In genomic region chr9:21060919-21061561, GRCh38 we compare ENCODE assay signal across 9 cellular contexts. TPM values are rescaled to one million over a fixed set of nuclear protein-coding genes. Genes with fewer than 3 reads are reported as not detected.
A peak's percentile ranks its signal among the peaks of the same experiment; 100 is the strongest.
DNase-seq lines count a peak whose midpoint lies in the region; ATAC-seq lines count a peak whose summit lies in the region.
"Had no signal": no experiment of that assay in that cellular context is flagged by ENCODE, and none has a peak within 500 bp of the region (broad histone marks: within the 10 kb centered on the region; RNA-seq: fewer than 3 reads in every experiment).

No MANE protein-coding gene starts in this region.

- peaks cover 3% of the 10 kb centered on the region for H3K27me3 Mint-ChIP-seq in activated CD4-positive, alpha-beta T cell treated with anti-CD3 and anti-CD28 coated beads, Interleukin-2, amount 10 ng/mL, durations not matched to agents 24 days and 14 days

- peaks cover 3% of the 10 kb centered on the region for H3K9me3 Mint-ChIP-seq in activated CD4-positive, alpha-beta T cell treated with anti-CD3 and anti-CD28 coated beads, Interleukin-2, amount 10 ng/mL, durations not matched to agents 24 days and 14 days

- intact Hi-C loops in activated CD4-positive, alpha-beta T cell treated with anti-CD3 and anti-CD28 coated beads, Interleukin-2, amount 10 ng/mL, durations not matched to agents 24 days and 14 days (cut with micrococcal nuclease), result loop anchor here (1.0 to 2.0 kb wide), 2 partner anchors 21 to 30 kb away; partner anchors contain the start of gene HACD4

- peak; percentile 64 for ATAC-seq in HG03558 (IDR thresholded peaks at IDR 0.05; ENCODE audit: extremely low read depth, unreplicated experiment)
- peak; percentile 49 for ATAC-seq in stimulated activated naive CD8-positive, alpha-beta T cell treated with anti-CD3 and anti-CD28 coated beads, Interleukin-15, Interleukin-2, amounts not matched to agents 100 U/mL and 50 U/mL, for 24 hours
- ATAC-seq: A549 had no signal

- peaks cover 18% of the 10 kb centered on the region for H3K4me1 Mint-ChIP-seq in activated CD4-positive, alpha-beta T cell treated with anti-CD3 and anti-CD28 coated beads, Interleukin-2, amount 10 ng/mL, durations not matched to agents 24 days and 14 days

- no peaks in the 10 kb centered on the region for H3K27me3 ChIP-seq in SJCRH30

- no peak overlapping the region for H3K4me3 ChIP-seq in SJCRH30
- H3K4me3 ChIP-seq: A549 had no signal

- peak overlapping the region; percentile 8 for H3K4me3 Mint-ChIP-seq in activated CD4-positive, alpha-beta T cell treated with anti-CD3 and anti-CD28 coated beads, Interleukin-2, amount 10 ng/mL, durations not matched to agents 24 days and 14 days

- peak; percentile 78 for DNase-seq in activated CD4-positive, alpha-beta T cell treated with anti-CD3 and anti-CD28 coated beads, Interleukin-2, amount 10 ng/mL, durations not matched to agents 24 days and 14 days
- no peak for DNase-seq in activated CD4-positive, alpha-beta T cell treated with anti-CD3 and anti-CD28 coated beads for 48 hours
- DNase-seq in astrocyte of the hippocampus (ENCODE audit: low read depth, low spot score) (peak; percentile 15), SJCRH30 (no peak), NCI-H446 (lab: John Stamatoyannopoulos, UW) (no peak)
- no peak for DNase-seq in stimulated activated naive CD8-positive, alpha-beta T cell treated with anti-CD3 and anti-CD28 coated beads, Interleukin-15, Interleukin-2, amounts not matched to agents 100 U/mL and 50 U/mL, for 24 hours
- DNase-seq in NK-92 treated with Interleukin-12 subunit alpha and Interleukin-12 subunit beta, amount 100 ng/mL, for 24 hours (lab: John Stamatoyannopoulos, UW), result no peak

- H3K36me3 ChIP-seq in SJCRH30, result no peaks in the 10 kb centered on the region

- H3K27ac Mint-ChIP-seq in activated CD4-positive, alpha-beta T cell treated with anti-CD3 and anti-CD28 coated beads, Interleukin-2, amount 10 ng/mL, durations not matched to agents 24 days and 14 days, result peak overlapping the region; percentile 40

- H3K36me3 Mint-ChIP-seq in activated CD4-positive, alpha-beta T cell treated with anti-CD3 and anti-CD28 coated beads, Interleukin-2, amount 10 ng/mL, durations not matched to agents 24 days and 14 days (ENCODE audit: low read depth), result peaks cover 3% of the 10 kb centered on the region

- H3K27ac ChIP-seq in SJCRH30, result no peak overlapping the region
- H3K27ac ChIP-seq: A549 had no signal

- H3K9me3 ChIP-seq in SJCRH30 (replicated peaks), result no peaks in the 10 kb centered on the region
- H3K9me3 ChIP-seq: A549 had no signal

- H3K4me1 ChIP-seq in SJCRH30, result no peaks in the 10 kb centered on the region
- H3K4me1 ChIP-seq: A549 had no signal

RNA-seq across cellular contexts. Expression of gene IFNB1, which starts 16.7 kb away (rescaled TPM):
- total RNA-seq in activated CD4-positive, alpha-beta T cell treated with anti-CD3 and anti-CD28 coated beads, Interleukin-2, amount 10 ng/mL, durations not matched to agents 24 days and 14 days, result not detected in 2 replicates
- not detected in 2 replicates for total RNA-seq in SJCRH30 (2014; rRNA removed; shearing (Covaris generic))

RNA-seq across cellular contexts. Expression of gene HACD4, which starts 29.6 kb away (rescaled TPM):
- 2.8 and 3.0 TPM in 2 replicates for total RNA-seq in activated CD4-positive, alpha-beta T cell treated with anti-CD3 and anti-CD28 coated beads, Interleukin-2, amount 10 ng/mL, durations not matched to agents 24 days and 14 days
- not detected in 2 replicates for total RNA-seq in SJCRH30 (2014; rRNA removed; shearing (Covaris generic))

Comparison
In these comparisons a context has a peak if more than half of its experiments do, and no peak if none do; other contexts are left out.
1. DNase-seq: peak in activated CD4-positive, alpha-beta T cell treated with anti-CD3 and anti-CD28 coated beads, Interleukin-2, amount 10 ng/mL, durations not matched to agents 24 days and 14 days (single experiment) and astrocyte of the hippocampus (single experiment); none in activated CD4-positive, alpha-beta T cell treated with anti-CD3 and anti-CD28 coated beads for 48 hours (single experiment), stimulated activated naive CD8-positive, alpha-beta T cell treated with anti-CD3 and anti-CD28 coated beads, Interleukin-15, Interleukin-2, amounts not matched to agents 100 U/mL and 50 U/mL, for 24 hours (single experiment), NK-92 treated with Interleukin-12 subunit alpha and Interleukin-12 subunit beta, amount 100 ng/mL, for 24 hours (single experiment), SJCRH30 (0 of 2) and NCI-H446 (0 of 2).